In the genomic region with DNA sequence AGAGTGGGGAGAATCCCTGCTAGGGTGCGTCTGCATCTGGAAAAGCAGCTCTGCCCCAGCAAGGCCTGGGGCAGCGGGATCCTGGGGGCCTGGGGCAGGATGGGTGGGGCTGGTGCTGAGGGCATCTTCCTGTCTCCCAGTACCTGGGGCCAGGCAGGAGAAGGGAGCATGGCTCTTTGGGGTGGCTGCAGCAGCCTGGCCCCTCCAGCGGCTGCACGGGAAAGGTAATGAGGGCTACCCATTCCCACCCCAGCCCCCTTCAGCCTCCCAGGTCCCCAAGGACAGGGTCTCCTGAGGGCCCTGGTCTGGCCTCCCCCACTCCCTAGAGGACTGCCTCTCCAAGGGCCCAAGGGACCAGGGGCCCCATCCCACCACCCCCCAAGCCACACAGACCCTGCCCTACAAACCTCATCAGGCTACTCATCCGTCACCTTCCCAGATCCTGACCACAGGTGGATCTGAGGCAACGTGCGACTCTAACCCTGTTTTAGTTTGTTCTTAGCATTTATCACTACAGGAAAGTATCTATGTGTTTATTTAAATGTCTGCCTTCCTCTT, we compare ENCODE assay signal across 15 cellular contexts. TPM values are rescaled to one million over a fixed set of nuclear protein-coding genes. Genes with fewer than 3 reads are reported as not detected.
DNase-seq lines count a peak whose midpoint lies in the region; ATAC-seq, FAIRE-seq and TF ChIP-seq lines count a peak whose summit lies in the region.
"Had no signal": no experiment of that assay in that cellular context is flagged by ENCODE, and none has a peak within 500 bp of the region (broad histone marks: within the 10 kb centered on the region; RNA-seq: fewer than 3 reads in every experiment).

No MANE protein-coding gene starts in this region.

- dilution Hi-C loops in IMR-90 (cut with HindIII; ENCODE audit: low sequenced_read_pairs, unreplicated experiment), result no loop called here

- H3K79me2 ChIP-seq in H1 (ENCODE audit: control insufficient read depth in 1 of 2, insufficient read depth in 2 of 2, low read length in 2 of 2), result no peaks in the 10 kb centered on the region
- H3K79me2 ChIP-seq in osteoblast (ENCODE audit: insufficient read depth, low read length), result no peaks in the 10 kb centered on the region

- H3K18ac ChIP-seq in IMR-90 (ENCODE audit: low read depth, low read length) (no peak overlapping the region), H1 (ENCODE audit: extremely low read depth, low read length) (0 out of 2 replicates have a peak overlapping the region, but pooled peaks have one; percentile 51)

- TF ChIP-seq RAD21 in IMR-90 (IDR thresholded peaks at IDR 0.05; ENCODE audit: low read length) (no peak), H1 (IDR thresholded peaks at IDR 0.05 in 1 of 2, conservative IDR thresholded peaks at IDR 0.05 in 1 of 2; ENCODE audit: low read depth in 2 of 2, low read length in 2 of 2) (no peak)

- H3K56ac ChIP-seq in IMR-90 (ENCODE audit: extremely low read depth, insufficient read depth, low read length) (no peak overlapping the region), H1 (replicated peaks; ENCODE audit: insufficient read length, low read depth, low read length) (no peak overlapping the region)

- H2AK5ac ChIP-seq in IMR-90 (ENCODE audit: low read depth, low read length) (no peak overlapping the region), H1 (ENCODE audit: low read depth, low read length) (peak overlapping the region; percentile 54; the same call in 1 of the 2 replicates)

- no peaks in the 10 kb centered on the region for H3K9me1 ChIP-seq in IMR-90 (ENCODE audit: insufficient read depth, low read length)

- H3K36me3 ChIP-seq in IMR-90 (ENCODE audit: control insufficient read depth, insufficient read depth, low read length) (no peaks in the 10 kb centered on the region), H1 (ENCODE audit: control insufficient read depth in 2 of 4, insufficient read depth in 4 of 4, low read length in 3 of 4) (no peaks in the 10 kb centered on the region), osteoblast (ENCODE audit: insufficient read depth, low read length) (no peaks in the 10 kb centered on the region)
- H3K36me3 ChIP-seq: brain microvascular endothelial cell, HAP-1 had no signal

- no peak for FAIRE-seq in H1 (lab: Jason Lieb, UNC)

- no peak for TF ChIP-seq POLR2A in IMR-90 (IDR thresholded peaks at IDR 0.05; ENCODE audit: low read depth, low read length)
- no peak for TF ChIP-seq POLR2A in H1 (IDR thresholded peaks at IDR 0.05; ENCODE audit: control extremely low read depth in 1 of 2, low read depth in 2 of 2, low read length in 2 of 2)

- H3K4me3 ChIP-seq in IMR-90 (ENCODE audit: insufficient read depth, low read depth, low read length) (no peak overlapping the region), H1 (ENCODE audit: extremely low read depth in 1 of 4, insufficient read depth in 2 of 4, low read depth in 3 of 4, low read length in 4 of 4) (no peak overlapping the region), osteoblast (ENCODE audit: insufficient read depth, low read length) (no peak overlapping the region)
- H3K4me3 ChIP-seq: HAP-1 had no signal

- no peak for TF ChIP-seq CTCF in IMR-90 (conservative IDR thresholded peaks at IDR 0.05; ENCODE audit: low read depth, low read length)
- no peak for TF ChIP-seq CTCF in H1 (IDR thresholded peaks at IDR 0.05; ENCODE audit: control extremely low read depth in 1 of 3, insufficient read depth in 1 of 3, low read depth in 1 of 3, low read length in 3 of 3)
- no peak for TF ChIP-seq CTCF in osteoblast (IDR thresholded peaks at IDR 0.05; ENCODE audit: extremely low read depth, low read depth, low read length)

- no peak overlapping the region for H3K14ac ChIP-seq in IMR-90 (replicated peaks; ENCODE audit: low read depth, low read length)
- no peak overlapping the region for H3K14ac ChIP-seq in H1 (ENCODE audit: insufficient read length)

- H2BK15ac ChIP-seq in IMR-90 (ENCODE audit: low read depth, low read length) (no peak overlapping the region), H1 (ENCODE audit: low read length) (no peak overlapping the region)

- H4K91ac ChIP-seq in IMR-90 (ENCODE audit: insufficient read depth, low read depth, low read length), result no peak overlapping the region
- no peak overlapping the region for H4K91ac ChIP-seq in H1 (replicated peaks; ENCODE audit: insufficient read length, low read length)

- no TSS peak for BruUV-seq in IMR-90 (replicated peaks; lab: Mats Ljungman, UMichigan)

- peaks cover 10% of the 10 kb centered on the region; the same call in 1 of the 2 replicates for H3K23me2 ChIP-seq in H1 (ENCODE audit: low read depth, low read length)

- H2BK120ac ChIP-seq in IMR-90 (ENCODE audit: low read depth, low read length) (no peak overlapping the region), H1 (replicated peaks; ENCODE audit: low read depth, low read length) (no peak overlapping the region)

- no CpG with 5 or more reads among the region's 7 CpGs for WGBS in IMR-90 (ENCODE audit: extremely low coverage in 2 of 2, insufficient read length in 1 of 2), 2 experiments
- 91% methylated on average over 6 of the region's 7 CpGs; no CpG with 5 or more reads in 1 of the 2 experiments for WGBS in H1 (ENCODE audit: extremely low coverage in 1 of 2, insufficient coverage in 1 of 2, insufficient read length in 1 of 2, insufficient replicate concordance in 2 of 2, low coverage in 1 of 2, low lambda C conversion rate in 2 of 2, missing lambda C conversion rate in 1 of 2), 2 experiments

- no peak for TF ChIP-seq EP300 in H1 (IDR thresholded peaks at IDR 0.05; ENCODE audit: borderline replicate concordance in 1 of 2, low read depth in 2 of 2, low read length in 2 of 2)

- ATAC-seq in IMR-90 (ENCODE audit: low read depth) (no peak), GM19467 (IDR thresholded peaks at IDR 0.05; ENCODE audit: unreplicated experiment) (no peak)

- H2BK12ac ChIP-seq in H1 (ENCODE audit: low read depth, low read length), result peak overlapping the region; percentile 40; the same call in 1 of the 2 replicates

- DNase-seq in Daoy (ENCODE audit: low read depth) (peak; percentile 2), IMR-90 (no peak), H1 (ENCODE audit: low read depth in 1 of 2, low spot score in 2 of 2) (no peak), osteoblast (ENCODE audit: insufficient read length, low spot score, missing footprints) (peak; percentile 83), medulla oblongata (ENCODE audit: extremely low spot score) (no peak), putamen (ENCODE audit: low spot score) (no peak)
- DNase-seq in activated CD4-positive, alpha-beta T cell treated with anti-CD3 and anti-CD28 coated beads for 4 hours, result no peak
- DNase-seq: activated CD8-positive, alpha-beta memory T cell treated with anti-CD3 and anti-CD28 coated beads, Interleukin-2, amount 50 U/mL, for 4 hours; activated naive CD4-positive, alpha-beta T cell treated with anti-CD3 and anti-CD28 coated beads for 36 hours; NCI-H446 treated with DMSO at 0.1 percent for 48 hours; OCI-M1 had no signal

- POLR2A ChIA-PET in IMR-90 (lab: Charles Lee; ENCODE audit: unreplicated experiment), result no interaction called here
- POLR2A ChIA-PET in H1 (lab: Charles Lee; ENCODE audit: partially characterized antibody), result interaction anchor here (0.6 to 22.9 kb wide), 6 partner anchors 11 to 36 kb away, joined by 3 to 515 read pairs (median 6); a partner anchor contains a TSS

- CTCF ChIA-PET in IMR-90 (lab: Yijun Ruan, JAX) (no interaction called here), H1 (lab: Charles Lee; ENCODE audit: partially characterized antibody) (interaction anchor here (1.6 to 2.9 kb wide), 2 partner anchors 16 to 19 kb away, joined by 4 to 12 read pairs; no protein-coding TSS in a partner anchor)

- no peaks in the 10 kb centered on the region for H3K79me1 ChIP-seq in IMR-90 (ENCODE audit: low read depth in 1 of 2, low read length in 2 of 2)
- H3K79me1 ChIP-seq in H1 (ENCODE audit: low read depth, low read length), result no peaks in the 10 kb centered on the region

- H2BK20ac ChIP-seq in IMR-90 (ENCODE audit: low read depth, low read length) (no peak overlapping the region), H1 (ENCODE audit: low read length) (peak overlapping the region; percentile 24; the same call in 1 of the 2 replicates)

- no peaks in the 10 kb centered on the region for H3K9me3 ChIP-seq in IMR-90 (ENCODE audit: control insufficient read depth, insufficient read depth, low read length)
- no peaks in the 10 kb centered on the region for H3K9me3 ChIP-seq in H1 (ENCODE audit: insufficient read depth in 2 of 2, low read depth in 1 of 2, low read length in 1 of 2)
- H3K9me3 ChIP-seq in osteoblast (ENCODE audit: low read depth, low read length), result no peaks in the 10 kb centered on the region
- H3K9me3 ChIP-seq: HAP-1 had no signal

- H3K4me1 ChIP-seq in IMR-90 (ENCODE audit: control insufficient read depth, insufficient read depth, low read length) (peaks cover 3% of the 10 kb centered on the region; the same call in 1 of the 2 replicates), H1 (replicated peaks in 1 of 4; ENCODE audit: control insufficient read depth in 3 of 4, insufficient read depth in 4 of 4, low read length in 3 of 4) (peaks cover 0 to 41% (median 33%) of the 10 kb centered on the region in 4 experiments; a peak in 6 of 7 replicates), osteoblast (ENCODE audit: insufficient read depth, low read length) (peaks cover 7% of the 10 kb centered on the region)

- H2BK5ac ChIP-seq in IMR-90 (ENCODE audit: low read depth, low read length, poor library complexity, severe bottlenecking) (no peak overlapping the region), H1 (ENCODE audit: low read depth, low read length) (peak overlapping the region; percentile 77)

- H4K8ac ChIP-seq in IMR-90 (ENCODE audit: low read depth in 2 of 2, low read length in 2 of 2), result peak overlapping the region; percentile 36 to 41; a peak in 1 of 4 replicates
- no peak overlapping the region for H4K8ac ChIP-seq in H1 (ENCODE audit: extremely low read depth, insufficient read depth, low read length)

- H3K9ac ChIP-seq in IMR-90 (ENCODE audit: low read depth, low read length) (no peak overlapping the region), H1 (replicated peaks in 1 of 4; ENCODE audit: extremely low read depth in 1 of 4, low read depth in 3 of 4, low read length in 3 of 4) (no peak overlapping the region)

- H3K4me2 ChIP-seq in IMR-90 (ENCODE audit: low read depth, low read length), result no peak overlapping the region
- peak overlapping the region in 1 of 2 experiments; percentile 27; a peak in 1 of 4 replicates for H3K4me2 ChIP-seq in H1 (ENCODE audit: insufficient read depth in 1 of 2, low read depth in 2 of 2, low read length in 2 of 2)
- H3K4me2 ChIP-seq in osteoblast (ENCODE audit: insufficient read depth, low read length), result no peak overlapping the region

- H2AK9ac ChIP-seq in IMR-90 (replicated peaks; ENCODE audit: low read depth, low read length, poor library complexity), result peak overlapping the region; percentile 29

- H2AFZ ChIP-seq in IMR-90 (replicated peaks; ENCODE audit: low read length, poor library complexity) (no peak overlapping the region), H1 (ENCODE audit: low read length) (no peak overlapping the region), osteoblast (ENCODE audit: low read length) (no peak overlapping the region)

- intact Hi-C loops in IMR-90 (cut with micrococcal nuclease), result no loop called here

- in situ Hi-C loops in IMR-90 (cut with MboI; ENCODE audit: low sequenced_read_pairs), result no loop called here

- no peak overlapping the region for H3K23ac ChIP-seq in IMR-90 (ENCODE audit: low read depth, low read length)
- H3K23ac ChIP-seq in H1 (ENCODE audit: insufficient read length), result no peak overlapping the region

- H3K27ac ChIP-seq in IMR-90 (ENCODE audit: insufficient read depth, low read length) (no peak overlapping the region), H1 (ENCODE audit: low read depth, low read length) (0 out of 2 replicates have a peak overlapping the region, but pooled peaks have one; percentile 2), osteoblast (ENCODE audit: low read depth, low read length) (no peak overlapping the region)
- H3K27ac ChIP-seq: brain microvascular endothelial cell had no signal

- H4K20me1 ChIP-seq in IMR-90 (ENCODE audit: insufficient read depth, low read length) (no peaks in the 10 kb centered on the region), H1 (replicated peaks in 1 of 2; ENCODE audit: control insufficient read depth in 1 of 2, insufficient read depth in 2 of 2, low read length in 2 of 2) (no peaks in the 10 kb centered on the region), osteoblast (ENCODE audit: insufficient read depth, low read length) (no peaks in the 10 kb centered on the region)

- H3K4ac ChIP-seq in IMR-90 (ENCODE audit: low read depth, low read length) (no peak overlapping the region), H1 (replicated peaks; ENCODE audit: insufficient read length, low read depth, low read length) (no peak overlapping the region)

- H3K27me3 ChIP-seq in IMR-90 (ENCODE audit: control insufficient read depth, insufficient read depth, low read length) (no peaks in the 10 kb centered on the region), H1 (replicated peaks in 1 of 4; ENCODE audit: control insufficient read depth in 3 of 4, extremely low read depth in 1 of 4, insufficient read depth in 3 of 4, low read length in 3 of 4) (no peaks in the 10 kb centered on the region; a peak in 2 of 7 replicates), osteoblast (ENCODE audit: insufficient read depth, low read length) (no peaks in the 10 kb centered on the region)
- H3K27me3 ChIP-seq: brain microvascular endothelial cell had no signal

- no peak overlapping the region for H4K5ac ChIP-seq in IMR-90 (ENCODE audit: low read depth, low read length)
- H4K5ac ChIP-seq in H1 (ENCODE audit: insufficient read length, low read depth, low read length), result no peak overlapping the region

RNA-seq across cellular contexts. Expression of a gene that starts 0.9 kb away (rescaled TPM):
- total RNA-seq in Daoy (2014; rRNA removed; shearing (Covaris generic)), result not detected in 2 replicates
- under 0.01 TPM in 1 of 2 replicates, not detected in the other for total RNA-seq in IMR-90 (2012; rRNA removed)
- polyA plus RNA-seq in IMR-90 (2012; rRNA removed), result 0.09 and 0.11 TPM in 2 replicates
- polyA plus RNA-seq in IMR-90 (2012; cell fraction: cytosol; rRNA removed), result 0.03 and 0.10 TPM in 2 replicates
- polyA plus RNA-seq in IMR-90 (2012; cell fraction: nucleus; rRNA removed; ENCODE audit: low replicate concordance), result 0.17 and 0.24 TPM in 2 replicates
- total RNA-seq in H1 (2021; fragmentation: NEBNext Ultra II Directional; extraction: Animal tissue kit (Norgen Biotek cat#: 25700)), result 1.8 and 2.2 TPM in 2 replicates
- 1.7 and 2.0 TPM in 2 replicates for polyA plus RNA-seq in H1 (2011; rRNA removed)
- 3.2 TPM for polyA plus RNA-seq in H1 (2011; cell fraction: cytosol; rRNA removed)
- 6.6 TPM for polyA plus RNA-seq in H1 (2011; cell fraction: nucleus; rRNA removed)
- 2.6 to 3.5 TPM (median 3.3 TPM) in 4 replicates for polyA plus RNA-seq in H1 (2012, experiment 1 of 2)
- polyA plus RNA-seq in H1 (2012, experiment 2 of 2), result 3.2 TPM
- 1.2 TPM for polyA plus RNA-seq in H1 (2013, experiment 1 of 2)
- polyA plus RNA-seq in H1 (2013, experiment 2 of 2), result 1.3 TPM
- 0.73 and 0.80 TPM in 2 replicates for polyA minus RNA-seq in H1 (2011; rRNA and poly(A)+ RNA removed)
- polyA minus RNA-seq in H1 (2011; cell fraction: cytosol; rRNA and poly(A)+ RNA removed), result 1.7 TPM
- 2.2 TPM for polyA minus RNA-seq in H1 (2011; cell fraction: nucleus; rRNA and poly(A)+ RNA removed)
- 1.2 and 1.8 TPM in 2 replicates for total RNA-seq in osteoblast
- total RNA-seq: activated naive CD4-positive, alpha-beta T cell treated with anti-CD3 and anti-CD28 coated beads for 36 hours; T-helper 1 cell treated with Interleukin-12 subunit alpha and Interleukin-12 subunit beta and Interleukin-4 antibody, amounts not matched to agents 30 ng/mL and 1 ng/mL, for 36 hours had no signal

RNA-seq across cellular contexts. Expression of a gene that starts 13.5 kb away (rescaled TPM):
- total RNA-seq in Daoy (2014; rRNA removed; shearing (Covaris generic)), result 2.2 and 5.7 TPM in 2 replicates
- total RNA-seq in IMR-90 (2012; rRNA removed) (0.83 and 1.1 TPM in 2 replicates), osteoblast (2.4 and 4.3 TPM in 2 replicates)
- polyA plus RNA-seq in IMR-90 (2012; rRNA removed) (6.1 and 9.2 TPM in 2 replicates), H1 (2011; rRNA removed) (16.0 and 19.5 TPM in 2 replicates)
- 6.9 and 16.6 TPM in 2 replicates for polyA plus RNA-seq in IMR-90 (2012; cell fraction: cytosol; rRNA removed)
- 5.7 and 10.7 TPM in 2 replicates for polyA plus RNA-seq in IMR-90 (2012; cell fraction: nucleus; rRNA removed; ENCODE audit: low replicate concordance)
- 36.6 and 42.0 TPM in 2 replicates for total RNA-seq in H1 (2021; fragmentation: NEBNext Ultra II Directional; extraction: Animal tissue kit (Norgen Biotek cat#: 25700))
- polyA plus RNA-seq in H1 (2011; cell fraction: cytosol; rRNA removed), result 15.8 TPM
- polyA plus RNA-seq in H1 (2011; cell fraction: nucleus; rRNA removed), result 26.0 TPM
- polyA plus RNA-seq in H1 (2012, experiment 1 of 2), result 15.3 to 20.4 TPM (median 19.1 TPM) in 4 replicates
- polyA plus RNA-seq in H1 (2012, experiment 2 of 2), result 11.3 TPM
- 32.5 TPM for polyA plus RNA-seq in H1 (2013, experiment 1 of 2)
- polyA plus RNA-seq in H1 (2013, experiment 2 of 2), result 30.8 TPM
- 3.7 and 6.6 TPM in 2 replicates for polyA minus RNA-seq in H1 (2011; rRNA and poly(A)+ RNA removed)
- 13.1 TPM for polyA minus RNA-seq in H1 (2011; cell fraction: cytosol; rRNA and poly(A)+ RNA removed)
- polyA minus RNA-seq in H1 (2011; cell fraction: nucleus; rRNA and poly(A)+ RNA removed), result 13.6 TPM

RNA-seq across cellular contexts. Expression of a gene that starts 14.9 kb away (rescaled TPM):
- 303 and 385 TPM in 2 replicates for total RNA-seq in Daoy (2014; rRNA removed; shearing (Covaris generic))
- 141 and 149 TPM in 2 replicates for total RNA-seq in IMR-90 (2012; rRNA removed)
- 157 and 172 TPM in 2 replicates for polyA plus RNA-seq in IMR-90 (2012; rRNA removed)
- 121 and 215 TPM in 2 replicates for polyA plus RNA-seq in IMR-90 (2012; cell fraction: cytosol; rRNA removed)
- polyA plus RNA-seq in IMR-90 (2012; cell fraction: nucleus; rRNA removed; ENCODE audit: low replicate concordance), result 86.1 and 87.0 TPM in 2 replicates
- 126 and 130 TPM in 2 replicates for total RNA-seq in H1 (2021; fragmentation: NEBNext Ultra II Directional; extraction: Animal tissue kit (Norgen Biotek cat#: 25700))
- 138 and 151 TPM in 2 replicates for polyA plus RNA-seq in H1 (2011; rRNA removed)
- polyA plus RNA-seq in H1 (2011; cell fraction: cytosol; rRNA removed), result 155 TPM
- polyA plus RNA-seq in H1 (2011; cell fraction: nucleus; rRNA removed), result 119 TPM
- polyA plus RNA-seq in H1 (2012, experiment 1 of 2), result 199 to 245 TPM (median 224 TPM) in 4 replicates
- polyA plus RNA-seq in H1 (2012, experiment 2 of 2), result 282 TPM
- polyA plus RNA-seq in H1 (2013, experiment 1 of 2), result 197 TPM
- 188 TPM for polyA plus RNA-seq in H1 (2013, experiment 2 of 2)
- 67.9 and 70.9 TPM in 2 replicates for polyA minus RNA-seq in H1 (2011; rRNA and poly(A)+ RNA removed)
- polyA minus RNA-seq in H1 (2011; cell fraction: cytosol; rRNA and poly(A)+ RNA removed), result 82.3 TPM
- 51.4 TPM for polyA minus RNA-seq in H1 (2011; cell fraction: nucleus; rRNA and poly(A)+ RNA removed)
- 53.9 and 58.9 TPM in 2 replicates for total RNA-seq in osteoblast

RNA-seq across cellular contexts. Expression of a gene that starts 22.9 kb away (rescaled TPM):
- 58.8 and 81.7 TPM in 2 replicates for total RNA-seq in Daoy (2014; rRNA removed; shearing (Covaris generic))
- total RNA-seq in IMR-90 (2012; rRNA removed), result 53.9 and 61.1 TPM in 2 replicates
- polyA plus RNA-seq in IMR-90 (2012; rRNA removed), result 209 and 239 TPM in 2 replicates
- polyA plus RNA-seq in IMR-90 (2012; cell fraction: cytosol; rRNA removed), result 37.1 and 43.3 TPM in 2 replicates
- 2,162 and 3,411 TPM in 2 replicates for polyA plus RNA-seq in IMR-90 (2012; cell fraction: nucleus; rRNA removed; ENCODE audit: low replicate concordance)
- total RNA-seq in H1 (2021; fragmentation: NEBNext Ultra II Directional; extraction: Animal tissue kit (Norgen Biotek cat#: 25700)), result 120 TPM in 2 replicates
- 79.8 and 121 TPM in 2 replicates for polyA plus RNA-seq in H1 (2011; rRNA removed)
- polyA plus RNA-seq in H1 (2011; cell fraction: cytosol; rRNA removed), result 153 TPM
- 606 TPM for polyA plus RNA-seq in H1 (2011; cell fraction: nucleus; rRNA removed)
- 111 to 127 TPM (median 117 TPM) in 4 replicates for polyA plus RNA-seq in H1 (2012, experiment 1 of 2)
- 46.7 TPM for polyA plus RNA-seq in H1 (2012, experiment 2 of 2)
- polyA plus RNA-seq in H1 (2013, experiment 1 of 2), result 109 TPM
- polyA plus RNA-seq in H1 (2013, experiment 2 of 2), result 91.9 TPM
- polyA minus RNA-seq in H1 (2011; rRNA and poly(A)+ RNA removed), result 66.3 and 81.1 TPM in 2 replicates
- polyA minus RNA-seq in H1 (2011; cell fraction: cytosol; rRNA and poly(A)+ RNA removed), result 48.5 TPM
- polyA minus RNA-seq in H1 (2011; cell fraction: nucleus; rRNA and poly(A)+ RNA removed), result 142 TPM
- 138 and 139 TPM in 2 replicates for total RNA-seq in osteoblast

RNA-seq across cellular contexts. Expression of a gene that starts 27.5 kb away (rescaled TPM):
- total RNA-seq in Daoy (2014; rRNA removed; shearing (Covaris generic)), result 0.06 and 0.29 TPM in 2 replicates
- not detected in 2 replicates for total RNA-seq in IMR-90 (2012; rRNA removed)
- not detected in 2 replicates for polyA plus RNA-seq in IMR-90 (2012; rRNA removed)
- polyA plus RNA-seq in IMR-90 (2012; cell fraction: cytosol; rRNA removed), result not detected in 2 replicates
- polyA plus RNA-seq in IMR-90 (2012; cell fraction: nucleus; rRNA removed; ENCODE audit: low replicate concordance), result 0.16 and 0.21 TPM in 2 replicates
- total RNA-seq in H1 (2021; fragmentation: NEBNext Ultra II Directional; extraction: Animal tissue kit (Norgen Biotek cat#: 25700)), result 1.3 and 2.0 TPM in 2 replicates
- 2.7 and 2.8 TPM in 2 replicates for polyA plus RNA-seq in H1 (2011; rRNA removed)
- polyA plus RNA-seq in H1 (2011; cell fraction: cytosol; rRNA removed), result 2.3 TPM
- polyA plus RNA-seq in H1 (2011; cell fraction: nucleus; rRNA removed), result 10.7 TPM
- 3.1 to 5.1 TPM (median 3.8 TPM) in 4 replicates for polyA plus RNA-seq in H1 (2012, experiment 1 of 2)
- 1.9 TPM for polyA plus RNA-seq in H1 (2012, experiment 2 of 2)
- 1.1 TPM for polyA plus RNA-seq in H1 (2013, experiment 1 of 2)
- 0.74 TPM for polyA plus RNA-seq in H1 (2013, experiment 2 of 2)
- polyA minus RNA-seq in H1 (2011; rRNA and poly(A)+ RNA removed), result 0.57 and 0.88 TPM in 2 replicates
- 0.73 TPM for polyA minus RNA-seq in H1 (2011; cell fraction: cytosol; rRNA and poly(A)+ RNA removed)
- polyA minus RNA-seq in H1 (2011; cell fraction: nucleus; rRNA and poly(A)+ RNA removed), result 3.2 TPM
- under 0.01 and 0.59 TPM in 2 replicates for total RNA-seq in osteoblast

Comparison
In these comparisons a context has a peak if more than half of its experiments do, and no peak if none do; other contexts are left out.
1. DNase-seq: peak in Daoy (single experiment) and osteoblast (single experiment); none in IMR-90 (single experiment), H1 (0 of 2), medulla oblongata (single experiment), putamen (single experiment) and activated CD4-positive, alpha-beta T cell treated with anti-CD3 and anti-CD28 coated beads for 4 hours (0 of 2).